In genomic region chr5:36239370-36240293, GRCh38 we compare ENCODE assay signal across 1 cellular context.
TF ChIP-seq lines count a peak whose summit lies in the region.

No MANE protein-coding gene starts in this region.

TF ChIP-seq in HEK293, 187 proteins besides CTCF, POLR2A, EP300 and RAD21 (continued from another document):
- TF ChIP-seq WT1 (tag by site-specific recombination; IDR thresholded peaks at IDR 0.05) (peak; percentile 35; the same call in 1 of the 2 replicates), ZNF16 (tag by site-specific recombination; IDR thresholded peaks at IDR 0.05; ENCODE audit: low read depth) (no peak), REPIN1 (tag by site-specific recombination; IDR thresholded peaks at IDR 0.05; ENCODE audit: low read depth) (no peak), ZNF341 (tag by site-specific recombination; IDR thresholded peaks at IDR 0.05; ENCODE audit: low read depth) (no peak), ZNF311 (tag by site-specific recombination; IDR thresholded peaks at IDR 0.05; ENCODE audit: borderline replicate concordance) (no peak), ZNF664 (tag by site-specific recombination; IDR thresholded peaks at IDR 0.05) (no peak), PRDM1 (tag by site-specific recombination; IDR thresholded peaks at IDR 0.05) (peak; percentile 68), OVOL3 (tag by site-specific recombination; IDR thresholded peaks at IDR 0.05) (no peak)
- TF ChIP-seq, protein P1, sequence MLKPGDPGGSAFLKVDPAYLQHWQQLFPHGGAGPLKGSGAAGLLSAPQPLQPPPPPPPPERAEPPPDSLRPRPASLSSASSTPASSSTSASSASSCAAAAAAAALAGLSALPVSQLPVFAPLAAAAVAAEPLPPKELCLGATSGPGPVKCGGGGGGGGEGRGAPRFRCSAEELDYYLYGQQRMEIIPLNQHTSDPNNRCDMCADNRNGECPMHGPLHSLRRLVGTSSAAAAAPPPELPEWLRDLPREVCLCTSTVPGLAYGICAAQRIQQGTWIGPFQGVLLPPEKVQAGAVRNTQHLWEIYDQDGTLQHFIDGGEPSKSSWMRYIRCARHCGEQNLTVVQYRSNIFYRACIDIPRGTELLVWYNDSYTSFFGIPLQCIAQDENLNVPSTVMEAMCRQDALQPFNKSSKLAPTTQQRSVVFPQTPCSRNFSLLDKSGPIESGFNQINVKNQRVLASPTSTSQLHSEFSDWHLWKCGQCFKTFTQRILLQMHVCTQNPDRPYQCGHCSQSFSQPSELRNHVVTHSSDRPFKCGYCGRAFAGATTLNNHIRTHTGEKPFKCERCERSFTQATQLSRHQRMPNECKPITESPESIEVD (tag by site-specific recombination; IDR thresholded peaks at IDR 0.05): peak; percentile 84
- TF ChIP-seq, protein P2, sequence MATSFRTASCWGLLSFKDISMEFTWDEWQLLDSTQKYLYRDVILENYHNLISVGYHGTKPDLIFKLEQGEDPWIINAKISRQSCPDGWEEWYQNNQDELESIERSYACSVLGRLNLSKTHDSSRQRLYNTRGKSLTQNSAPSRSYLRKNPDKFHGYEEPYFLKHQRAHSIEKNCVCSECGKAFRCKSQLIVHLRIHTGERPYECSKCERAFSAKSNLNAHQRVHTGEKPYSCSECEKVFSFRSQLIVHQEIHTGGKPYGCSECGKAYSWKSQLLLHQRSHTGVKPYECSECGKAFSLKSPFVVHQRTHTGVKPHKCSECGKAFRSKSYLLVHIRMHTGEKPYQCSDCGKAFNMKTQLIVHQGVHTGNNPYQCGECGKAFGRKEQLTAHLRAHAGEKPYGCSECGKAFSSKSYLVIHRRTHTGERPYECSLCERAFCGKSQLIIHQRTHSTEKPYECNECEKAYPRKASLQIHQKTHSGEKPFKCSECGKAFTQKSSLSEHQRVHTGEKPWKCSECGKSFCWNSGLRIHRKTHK (tag by site-specific recombination; IDR thresholded peaks at IDR 0.05): no peak
